Comparison of ENCODE assay signal across 1 cellular context in the genomic region with DNA sequence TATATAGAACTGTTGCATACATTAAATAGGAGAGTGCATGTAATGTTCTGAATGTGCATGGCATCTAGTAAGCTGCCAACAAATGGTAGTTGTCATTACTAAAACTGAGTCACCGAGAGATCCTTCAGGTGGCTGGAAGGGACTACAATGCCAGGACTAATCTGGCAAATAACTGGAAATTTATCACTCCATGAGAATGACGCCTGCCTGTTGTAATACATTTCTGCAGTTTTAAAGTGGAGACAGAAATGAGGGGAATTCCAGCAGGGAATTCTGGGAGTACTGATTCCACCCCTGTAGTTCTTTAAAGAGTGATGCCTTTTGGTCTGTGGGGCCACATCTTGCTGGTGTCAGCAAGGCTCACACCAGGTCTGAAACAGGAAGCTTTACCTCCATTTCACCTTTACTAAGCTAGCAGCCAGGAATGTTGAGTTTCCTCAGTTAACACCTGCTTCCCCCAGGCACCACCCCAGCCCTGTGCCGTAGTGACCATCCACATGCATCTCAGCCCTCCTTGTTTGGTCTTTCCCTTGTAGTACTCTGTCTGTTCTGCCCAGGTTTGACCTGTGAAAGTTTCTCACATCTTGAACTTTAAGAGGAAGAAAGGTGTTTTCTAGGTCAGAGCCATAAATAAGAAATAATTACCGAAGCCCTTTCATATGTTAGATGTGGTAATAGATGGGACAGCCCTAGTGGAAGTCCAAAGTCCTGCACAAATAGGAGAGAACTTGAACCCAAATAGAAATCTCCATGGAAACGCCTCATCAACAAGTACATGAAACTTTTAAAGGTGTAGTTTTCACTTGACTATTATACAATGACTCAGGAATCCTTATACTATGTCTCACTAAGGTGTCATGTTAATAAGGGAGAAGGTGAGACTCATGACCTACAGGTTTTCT.
A peak's percentile ranks its signal among the peaks of the same experiment; 100 is the strongest.
TF ChIP-seq lines count a peak whose summit lies in the region.

No MANE protein-coding gene starts in this region.

TF ChIP-seq in HepG2, 621 proteins besides CTCF, POLR2A, EP300 and RAD21 (continued from another document and continues in another):
- peak; percentile 79; the same call in 1 of the 2 replicates for TF ChIP-seq ATM (IDR thresholded peaks at IDR 0.05; ENCODE audit: borderline replicate concordance)
- TF ChIP-seq ZNF367 (CRISPR knock-in tag; IDR thresholded peaks at IDR 0.05; ENCODE audit: borderline replicate concordance), result no peak
- no peak for TF ChIP-seq ATF1 (CRISPR knock-in tag; IDR thresholded peaks at IDR 0.05)
- no peak for TF ChIP-seq ZNF740 (CRISPR knock-in tag; IDR thresholded peaks at IDR 0.05)
- TF ChIP-seq HNF4A (CRISPR knock-in tag; IDR thresholded peaks at IDR 0.05), result peak; percentile 77
- no peak for TF ChIP-seq ZMYM3 (CRISPR knock-in tag; IDR thresholded peaks at IDR 0.05)
- TF ChIP-seq KDM5A (IDR thresholded peaks at IDR 0.05; ENCODE audit: borderline replicate concordance, low read length), result no peak
- TF ChIP-seq MEIS1 (CRISPR knock-in tag; IDR thresholded peaks at IDR 0.05; ENCODE audit: borderline replicate concordance), result no peak
- TF ChIP-seq TFAP4 (IDR thresholded peaks at IDR 0.05; ENCODE audit: borderline replicate concordance, low read depth), result no peak
- no peak for TF ChIP-seq ZFP36L1 (CRISPR knock-in tag; IDR thresholded peaks at IDR 0.05)
- TF ChIP-seq RXRB (CRISPR knock-in tag; IDR thresholded peaks at IDR 0.05; ENCODE audit: borderline replicate concordance), result peak; percentile 28; the same call in 1 of the 2 replicates
- TF ChIP-seq ZNF776 (CRISPR knock-in tag; IDR thresholded peaks at IDR 0.05), result no peak
- TF ChIP-seq RBM39 (IDR thresholded peaks at IDR 0.05; ENCODE audit: low read depth, low read length, poor library complexity, severe bottlenecking), result no peak
- no peak for TF ChIP-seq ZNF775 (CRISPR knock-in tag; IDR thresholded peaks at IDR 0.05; ENCODE audit: borderline replicate concordance)
- peak; percentile 98 for TF ChIP-seq ASH2L (IDR thresholded peaks at IDR 0.05; ENCODE audit: insufficient read length, low read depth, low read length)
- no peak for TF ChIP-seq ZMYM2 (CRISPR knock-in tag; IDR thresholded peaks at IDR 0.05)
- TF ChIP-seq ZNF83 (CRISPR knock-in tag; IDR thresholded peaks at IDR 0.05; ENCODE audit: borderline replicate concordance), result no peak
- peak; percentile 60 for TF ChIP-seq RFX1 (IDR thresholded peaks at IDR 0.05)
- TF ChIP-seq ZNF101 (CRISPR knock-in tag; IDR thresholded peaks at IDR 0.05; ENCODE audit: borderline replicate concordance, low read depth), result no peak
- no peak for TF ChIP-seq DNMT3B (CRISPR knock-in tag; conservative IDR thresholded peaks at IDR 0.05)
- no peak for TF ChIP-seq CREM (IDR thresholded peaks at IDR 0.05)
- no peak for TF ChIP-seq CREM (CRISPR knock-in tag; IDR thresholded peaks at IDR 0.05)
- TF ChIP-seq TBX3 (IDR thresholded peaks at IDR 0.05; ENCODE audit: borderline replicate concordance), result peak; percentile 52; the same call in 1 of the 2 replicates
- TF ChIP-seq ZNF576 (CRISPR knock-in tag; IDR thresholded peaks at IDR 0.05), result no peak
- no peak for TF ChIP-seq ZNF354B (CRISPR knock-in tag; IDR thresholded peaks at IDR 0.05)
- TF ChIP-seq PITX1 (CRISPR knock-in tag; IDR thresholded peaks at IDR 0.05), result no peak
- no peak for TF ChIP-seq MAZ (IDR thresholded peaks at IDR 0.05; ENCODE audit: borderline replicate concordance, low read depth, low read length)
- no peak for TF ChIP-seq MAZ (CRISPR knock-in tag; IDR thresholded peaks at IDR 0.05; ENCODE audit: low read depth)
- TF ChIP-seq HES4 (CRISPR knock-in tag; IDR thresholded peaks at IDR 0.05; ENCODE audit: borderline replicate concordance), result no peak
- TF ChIP-seq TCF12 (IDR thresholded peaks at IDR 0.05), result no peak
- no peak for TF ChIP-seq TCF12 (CRISPR knock-in tag; IDR thresholded peaks at IDR 0.05)
- no peak for TF ChIP-seq YEATS4 (CRISPR knock-in tag; IDR thresholded peaks at IDR 0.05; ENCODE audit: borderline replicate concordance)
- peak; percentile 9 for TF ChIP-seq TEAD3 (CRISPR knock-in tag; optimal IDR thresholded peaks at IDR 0.05; ENCODE audit: borderline replicate concordance)
- TF ChIP-seq, protein P1, sequence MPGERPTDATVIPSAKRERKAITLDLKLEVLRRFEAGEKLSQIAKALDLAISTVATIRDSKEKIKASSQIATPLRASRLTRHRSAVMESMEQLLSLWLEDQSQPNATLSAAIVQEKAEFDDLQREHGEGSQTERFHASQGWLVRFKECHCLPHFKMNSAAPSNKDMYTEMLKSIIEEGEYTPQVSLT (CRISPR knock-in tag; IDR thresholded peaks at IDR 0.05; ENCODE audit: borderline replicate concordance, low read depth), result no peak
- TF ChIP-seq MIER2 (CRISPR knock-in tag; IDR thresholded peaks at IDR 0.05), result no peak
- peak; percentile 42; the same call in 1 of the 2 replicates for TF ChIP-seq SAP130 (CRISPR knock-in tag; IDR thresholded peaks at IDR 0.05; ENCODE audit: low read depth)
- TF ChIP-seq ZNF678 (CRISPR knock-in tag; IDR thresholded peaks at IDR 0.05), result no peak
- no peak for TF ChIP-seq CEBPZ (IDR thresholded peaks at IDR 0.05; ENCODE audit: low read length)
- TF ChIP-seq, protein P2, sequence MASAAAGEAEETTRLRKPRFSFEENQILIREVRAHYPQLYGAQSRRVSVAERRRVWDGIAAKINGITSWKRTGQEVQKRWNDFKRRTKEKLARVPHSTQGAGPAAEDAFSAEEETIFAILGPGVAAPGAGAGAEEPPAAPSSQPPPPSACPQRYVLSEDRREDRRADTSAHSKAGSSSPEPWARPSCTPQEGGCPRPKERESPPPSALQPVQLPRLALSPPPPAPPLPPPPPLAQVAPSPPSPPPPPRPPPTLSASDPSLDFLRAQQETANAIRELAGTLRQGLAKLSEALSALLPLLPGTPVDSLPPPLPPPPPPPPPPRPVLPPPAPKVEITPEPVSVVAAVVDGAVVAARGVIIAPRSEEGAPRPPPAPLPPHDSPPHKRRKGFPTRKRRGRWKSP (CRISPR knock-in tag; IDR thresholded peaks at IDR 0.05), result no peak
- TF ChIP-seq CERS6 (CRISPR knock-in tag; IDR thresholded peaks at IDR 0.05), result no peak
- TF ChIP-seq ZNF552 (CRISPR knock-in tag; IDR thresholded peaks at IDR 0.05; ENCODE audit: borderline replicate concordance), result no peak
- TF ChIP-seq ZNF644 (CRISPR knock-in tag; IDR thresholded peaks at IDR 0.05; ENCODE audit: low read depth), result no peak
- peak; percentile 47; the same call in 1 of the 2 replicates for TF ChIP-seq CEBPB (IDR thresholded peaks at IDR 0.05; ENCODE audit: borderline replicate concordance, low read depth, low read length)
- TF ChIP-seq ZNF20 (CRISPR knock-in tag; IDR thresholded peaks at IDR 0.05), result no peak
- TF ChIP-seq, protein P3, sequence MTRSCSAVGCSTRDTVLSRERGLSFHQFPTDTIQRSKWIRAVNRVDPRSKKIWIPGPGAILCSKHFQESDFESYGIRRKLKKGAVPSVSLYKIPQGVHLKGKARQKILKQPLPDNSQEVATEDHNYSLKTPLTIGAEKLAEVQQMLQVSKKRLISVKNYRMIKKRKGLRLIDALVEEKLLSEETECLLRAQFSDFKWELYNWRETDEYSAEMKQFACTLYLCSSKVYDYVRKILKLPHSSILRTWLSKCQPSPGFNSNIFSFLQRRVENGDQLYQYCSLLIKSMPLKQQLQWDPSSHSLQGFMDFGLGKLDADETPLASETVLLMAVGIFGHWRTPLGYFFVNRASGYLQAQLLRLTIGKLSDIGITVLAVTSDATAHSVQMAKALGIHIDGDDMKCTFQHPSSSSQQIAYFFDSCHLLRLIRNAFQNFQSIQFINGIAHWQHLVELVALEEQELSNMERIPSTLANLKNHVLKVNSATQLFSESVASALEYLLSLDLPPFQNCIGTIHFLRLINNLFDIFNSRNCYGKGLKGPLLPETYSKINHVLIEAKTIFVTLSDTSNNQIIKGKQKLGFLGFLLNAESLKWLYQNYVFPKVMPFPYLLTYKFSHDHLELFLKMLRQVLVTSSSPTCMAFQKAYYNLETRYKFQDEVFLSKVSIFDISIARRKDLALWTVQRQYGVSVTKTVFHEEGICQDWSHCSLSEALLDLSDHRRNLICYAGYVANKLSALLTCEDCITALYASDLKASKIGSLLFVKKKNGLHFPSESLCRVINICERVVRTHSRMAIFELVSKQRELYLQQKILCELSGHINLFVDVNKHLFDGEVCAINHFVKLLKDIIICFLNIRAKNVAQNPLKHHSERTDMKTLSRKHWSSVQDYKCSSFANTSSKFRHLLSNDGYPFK (CRISPR knock-in tag; IDR thresholded peaks at IDR 0.05; ENCODE audit: borderline replicate concordance), result no peak
- TF ChIP-seq ZNF770 (CRISPR knock-in tag; IDR thresholded peaks at IDR 0.05), result no peak
- TF ChIP-seq, protein P4, sequence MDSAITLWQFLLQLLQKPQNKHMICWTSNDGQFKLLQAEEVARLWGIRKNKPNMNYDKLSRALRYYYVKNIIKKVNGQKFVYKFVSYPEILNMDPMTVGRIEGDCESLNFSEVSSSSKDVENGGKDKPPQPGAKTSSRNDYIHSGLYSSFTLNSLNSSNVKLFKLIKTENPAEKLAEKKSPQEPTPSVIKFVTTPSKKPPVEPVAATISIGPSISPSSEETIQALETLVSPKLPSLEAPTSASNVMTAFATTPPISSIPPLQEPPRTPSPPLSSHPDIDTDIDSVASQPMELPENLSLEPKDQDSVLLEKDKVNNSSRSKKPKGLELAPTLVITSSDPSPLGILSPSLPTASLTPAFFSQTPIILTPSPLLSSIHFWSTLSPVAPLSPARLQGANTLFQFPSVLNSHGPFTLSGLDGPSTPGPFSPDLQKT (CRISPR knock-in tag; IDR thresholded peaks at IDR 0.05; ENCODE audit: borderline replicate concordance), result no peak
- TF ChIP-seq FOSL1 (CRISPR knock-in tag; IDR thresholded peaks at IDR 0.05; ENCODE audit: borderline replicate concordance), result no peak
- TF ChIP-seq U2AF1 (optimal IDR thresholded peaks at IDR 0.05; ENCODE audit: low read depth, low read length), result no peak
- TF ChIP-seq PHF20 (CRISPR knock-in tag; IDR thresholded peaks at IDR 0.05), result no peak
- TF ChIP-seq TBL1XR1 (IDR thresholded peaks at IDR 0.05; ENCODE audit: borderline replicate concordance, low read length, partially characterized antibody), result no peak
- TF ChIP-seq, protein P5, sequence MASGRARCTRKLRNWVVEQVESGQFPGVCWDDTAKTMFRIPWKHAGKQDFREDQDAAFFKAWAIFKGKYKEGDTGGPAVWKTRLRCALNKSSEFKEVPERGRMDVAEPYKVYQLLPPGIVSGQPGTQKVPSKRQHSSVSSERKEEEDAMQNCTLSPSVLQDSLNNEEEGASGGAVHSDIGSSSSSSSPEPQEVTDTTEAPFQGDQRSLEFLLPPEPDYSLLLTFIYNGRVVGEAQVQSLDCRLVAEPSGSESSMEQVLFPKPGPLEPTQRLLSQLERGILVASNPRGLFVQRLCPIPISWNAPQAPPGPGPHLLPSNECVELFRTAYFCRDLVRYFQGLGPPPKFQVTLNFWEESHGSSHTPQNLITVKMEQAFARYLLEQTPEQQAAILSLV (CRISPR knock-in tag; IDR thresholded peaks at IDR 0.05; ENCODE audit: borderline replicate concordance), result no peak
